10 cellular contexts compared by ENCODE assay signal in genomic region chr6:38212579-38212978, GRCh38.
DNase-seq lines count a peak whose midpoint lies in the region; ATAC-seq lines count a peak whose summit lies in the region.
"Had no signal": no experiment of that assay in that cellular context is flagged by ENCODE, and none has a peak within 500 bp of the region (broad histone marks: within the 10 kb centered on the region; RNA-seq: fewer than 3 reads in every experiment).

No MANE protein-coding gene starts in this region.

- peak overlapping the region; percentile 54 for H3K27ac ChIP-seq in substantia nigra (ENCODE audit: low read depth, low read length, poor library complexity, severe bottlenecking)

- H3K4me3 Mint-ChIP-seq in stimulated activated naive B cell treated with anti-CD40 and anti-IgM and Interleukin-4, amounts not matched to agents 10 μg/mL and 1 μg/mL and 100 μg/mL, for 72 hours, result no peak overlapping the region

- H3K27ac Mint-ChIP-seq in stimulated activated naive B cell treated with anti-CD40 and anti-IgM and Interleukin-4, amounts not matched to agents 10 μg/mL and 1 μg/mL and 100 μg/mL, for 72 hours, result no peak overlapping the region

- H3K27me3 Mint-ChIP-seq in stimulated activated naive B cell treated with anti-CD40 and anti-IgM and Interleukin-4, amounts not matched to agents 10 μg/mL and 1 μg/mL and 100 μg/mL, for 72 hours, result no peaks in the 10 kb centered on the region

- H3K36me3 Mint-ChIP-seq in stimulated activated naive B cell treated with anti-CD40 and anti-IgM and Interleukin-4, amounts not matched to agents 10 μg/mL and 1 μg/mL and 100 μg/mL, for 72 hours, result no peaks in the 10 kb centered on the region

- no peak for ATAC-seq in stimulated activated naive B cell treated with anti-CD40 and anti-IgM and Interleukin-4, amounts not matched to agents 10 μg/mL and 1 μg/mL and 100 μg/mL, for 72 hours (replicated peaks)
- ATAC-seq in HG03342 (IDR thresholded peaks at IDR 0.05; ENCODE audit: unreplicated experiment), result no peak

- peaks cover 8 to 12% of the 10 kb centered on the region in 2 donors for H3K4me1 Mint-ChIP-seq in stimulated activated naive B cell treated with anti-CD40 and anti-IgM and Interleukin-4, amounts not matched to agents 10 μg/mL and 1 μg/mL and 100 μg/mL, for 72 hours

- H3K9me3 Mint-ChIP-seq in stimulated activated naive B cell treated with anti-CD40 and anti-IgM and Interleukin-4, amounts not matched to agents 10 μg/mL and 1 μg/mL and 100 μg/mL, for 72 hours, result no peaks in the 10 kb centered on the region

- peak; percentile 70 to 92 (median 85) for DNase-seq in NCI-H1417 (lab: John Stamatoyannopoulos, UW)
- DNase-seq in SHP77 treated with DMSO at 0.1 percent for 48 hours (lab: John Stamatoyannopoulos, UW), result peak; percentile 50
- DNase-seq in hypothalamus (lab: John Stamatoyannopoulos, UW), result peak in 29 of 51 donors; percentile 12 to 78 (median 45)
- peak in 22 of 49 donors; percentile 11 to 61 (median 40) for DNase-seq in substantia nigra (lab: John Stamatoyannopoulos, UW)
- DNase-seq in stimulated activated naive B cell treated with anti-CD40 and anti-IgM and Interleukin-4, amounts not matched to agents 10 μg/mL and 1 μg/mL and 100 μg/mL, for 72 hours, result no peak
- DNase-seq in activated CD8-positive, alpha-beta memory T cell treated with anti-CD3 and anti-CD28 coated beads, Interleukin-2, amount 50 U/mL, for 48 hours, result no peak
- DNase-seq in activated CD8-positive, alpha-beta memory T cell treated with anti-CD3 and anti-CD28 coated beads for 24 hours, result no peak
- DNase-seq: GF-D8, NCI-H526 treated with DMSO at 0.1 percent for 48 hours had no signal

Comparison
In these comparisons a context has a peak if more than half of its experiments do, and no peak if none do; other contexts are left out.
1. DNase-seq: peak in NCI-H1417 (3 of 3), SHP77 treated with DMSO at 0.1 percent for 48 hours (single experiment) and hypothalamus (29 of 51); none in stimulated activated naive B cell treated with anti-CD40 and anti-IgM and Interleukin-4, amounts not matched to agents 10 μg/mL and 1 μg/mL and 100 μg/mL, for 72 hours (single experiment), activated CD8-positive, alpha-beta memory T cell treated with anti-CD3 and anti-CD28 coated beads, Interleukin-2, amount 50 U/mL, for 48 hours (single experiment) and activated CD8-positive, alpha-beta memory T cell treated with anti-CD3 and anti-CD28 coated beads for 24 hours (single experiment).